Comparison of ENCODE assay signal across 8 cellular contexts in genomic region chr9:133162802-133163558, GRCh38. TPM values are rescaled to one million over a fixed set of nuclear protein-coding genes. Genes with fewer than 3 reads are reported as not detected.
DNase-seq lines count a peak whose midpoint lies in the region; ATAC-seq and TF ChIP-seq lines count a peak whose summit lies in the region.

No MANE protein-coding gene starts in this region.

- H3K4me3 ChIP-seq in colonic mucosa = peak overlapping the region; percentile 55
- H3K4me3 ChIP-seq in mesodermal cell (ENCODE audit: extremely low read depth, insufficient read depth, low read length, poor library complexity, severe bottlenecking) = peak overlapping the region; percentile 62
- peak overlapping the region; percentile 57 to 80 (median 69) for H3K4me3 ChIP-seq in transverse colon

- no peak for TF ChIP-seq POLR2A in transverse colon (IDR thresholded peaks at IDR 0.05)

- peaks cover 3% of the 10 kb centered on the region for H3K4me1 ChIP-seq in colonic mucosa
- peaks cover 13% of the 10 kb centered on the region for H3K4me1 ChIP-seq in mesodermal cell (ENCODE audit: control insufficient read depth, insufficient read depth, low read length, poor library complexity, severe bottlenecking)
- peaks cover 0 to 30% (median 13%) of the 10 kb centered on the region in 4 donors for H3K4me1 ChIP-seq in transverse colon

- ATAC-seq in GM19452 (IDR thresholded peaks at IDR 0.05; ENCODE audit: unreplicated experiment) = no peak

- H3K9ac ChIP-seq in colonic mucosa (ENCODE audit: low read depth in 2 of 2, low read length in 2 of 2) = peak overlapping the region; percentile 63 to 77

- H3K27ac ChIP-seq in colonic mucosa (peak overlapping the region; percentile 16), mesodermal cell (ENCODE audit: low read depth, low read length, severe bottlenecking) (no peak overlapping the region), transverse colon (peak overlapping the region; percentile 69 to 79 (median 76))

- no peaks in the 10 kb centered on the region for H3K9me3 ChIP-seq in colonic mucosa
- H3K9me3 ChIP-seq in mesodermal cell (ENCODE audit: control insufficient read depth, low read length) = no peaks in the 10 kb centered on the region
- H3K9me3 ChIP-seq in transverse colon = no peaks in the 10 kb centered on the region

- no peaks in the 10 kb centered on the region for H3K27me3 ChIP-seq in colonic mucosa
- H3K27me3 ChIP-seq in transverse colon = peaks cover 9% of the 10 kb centered on the region

- TF ChIP-seq CTCF in colonic mucosa (IDR thresholded peaks at IDR 0.05) (no peak), transverse colon (IDR thresholded peaks at IDR 0.05) (no peak)

- WGBS in mesodermal cell (ENCODE audit: insufficient coverage in 2 of 2), 2 experiments = 57 to 70% methylated on average over 30 to 52 of the region's 57 CpGs
- 51% methylated on average over 37 of the region's 57 CpGs; no CpG with 5 or more reads in 1 of the 2 donors for WGBS in transverse colon (ENCODE audit: low coverage in 1 of 2), 2 donors

- intact Hi-C loops in colonic mucosa (cut with DNase I) (no loop called here), transverse colon (cut with DNase I; ENCODE audit: low total_unique reads) (no loop called here)

- in situ Hi-C loops in transverse colon (cut with MboI; ENCODE audit: low pct_ligation_motif_present in 1 of 4, low pct_unique_long_range_greater_than_20kb in 1 of 4, low sequenced_read_pairs in 3 of 4) = no loop called here

- TF ChIP-seq EP300 in transverse colon (IDR thresholded peaks at IDR 0.05; ENCODE audit: low read depth) = no peak

- H3K36me3 ChIP-seq in colonic mucosa = no peaks in the 10 kb centered on the region
- H3K36me3 ChIP-seq in mesodermal cell (ENCODE audit: control insufficient read depth, insufficient read depth, low read length) = peaks cover 26% of the 10 kb centered on the region
- H3K36me3 ChIP-seq in transverse colon = no peaks in the 10 kb centered on the region

- peak; percentile 55 for DNase-seq in activated effector memory CD4-positive, alpha-beta T cell treated with anti-CD3 and anti-CD28 coated beads, Interleukin-2, amount 50 U/mL, for 16 hours
- no peak for DNase-seq in activated effector memory CD4-positive, alpha-beta T cell treated with Interleukin-2 at 50 U/mL for 16 hours
- peak; percentile 21 for DNase-seq in colonic mucosa
- DNase-seq in transverse colon = no peak
- no peak for DNase-seq in NCI-H510A (lab: John Stamatoyannopoulos, UW)
- no peak for DNase-seq in NCI-H1048 (lab: John Stamatoyannopoulos, UW)

RNA-seq across cellular contexts. Expression of gene GBGT1, which starts 0.7 kb away (rescaled TPM):
- 1 to 10 TPM; 4.6 to 4.8 TPM for total RNA-seq in colonic mucosa
- polyA plus RNA-seq in mesodermal cell (2013, experiment 1 of 2) = 16.3 TPM
- polyA plus RNA-seq in mesodermal cell (2013, experiment 2 of 2) = 10.2 TPM
- 10 to 100 TPM in 3 of 4 donors, 1 to 10 TPM in 1; 4.1 to 15.7 (median 11.8) TPM for total RNA-seq in transverse colon

RNA-seq across cellular contexts. Expression of gene RALGDS, which starts 41.9 kb away (rescaled TPM):
- total RNA-seq in colonic mucosa (10 to 100 TPM; 24.2 to 39.7 TPM), transverse colon (100 to 1,000 TPM in 1 of 4 donors, 10 to 100 TPM in 3; 50.5 to 233 (median 58.2) TPM)
- 66.2 TPM for polyA plus RNA-seq in mesodermal cell (2013, experiment 1 of 2)
- 57.5 TPM for polyA plus RNA-seq in mesodermal cell (2013, experiment 2 of 2)

RNA-seq across cellular contexts. Expression of gene OBP2B, which starts 46.1 kb away (rescaled TPM):
- total RNA-seq in colonic mucosa = not detected
- polyA plus RNA-seq in mesodermal cell (2013, experiment 1 of 2) = 0.59 TPM
- not detected for polyA plus RNA-seq in mesodermal cell (2013, experiment 2 of 2)
- total RNA-seq in transverse colon = not detected

Comparison
In these comparisons a context has a peak if more than half of its experiments do, and no peak if none do; other contexts are left out.
1. DNase-seq: peak in activated effector memory CD4-positive, alpha-beta T cell treated with anti-CD3 and anti-CD28 coated beads, Interleukin-2, amount 50 U/mL, for 16 hours (single experiment) and colonic mucosa (single experiment); none in activated effector memory CD4-positive, alpha-beta T cell treated with Interleukin-2 at 50 U/mL for 16 hours (single experiment), transverse colon (single experiment), NCI-H510A (single experiment) and NCI-H1048 (single experiment).
2. Peak in every context shown above with its lines, with median percentiles within 50 percentile points of each other: H3K4me3 ChIP-seq.